In genomic region chr1:26158271-26159112, GRCh38 we compare ENCODE assay signal across 18 cellular contexts. TPM values are rescaled to one million over a fixed set of nuclear protein-coding genes. Genes with fewer than 3 reads are reported as not detected.
DNase-seq lines count a peak whose midpoint lies in the region; ATAC-seq and TF ChIP-seq lines count a peak whose summit lies in the region.
"Had no signal": no experiment of that assay in that cellular context is flagged by ENCODE, and none has a peak within 500 bp of the region (broad histone marks: within the 10 kb centered on the region; RNA-seq: fewer than 3 reads in every experiment).

FAM110D (plus strand) TSS chr1:26159079; CDS start chr1:26161292, 2,213 bp downstream.

- H2BK5ac ChIP-seq in IMR-90 (ENCODE audit: low read depth, low read length, poor library complexity, severe bottlenecking) (no peak within 1 kb of the TSS), mesenchymal stem cell (ENCODE audit: low read depth, low read length, poor library complexity, severe bottlenecking) (no peak within 1 kb of the TSS)

- peak within 1 kb of the TSS in 1 of 2 experiments; percentile 16 for H2BK12ac ChIP-seq in mesenchymal stem cell (ENCODE audit: low read length in 2 of 2)

- H3K4me1 ChIP-seq in IMR-90 (ENCODE audit: control insufficient read depth, insufficient read depth, low read length): peaks cover 4% of the 10 kb centered on the region
- H3K4me1 ChIP-seq in endodermal cell (ENCODE audit: control insufficient read depth, insufficient read depth, low read length): peaks cover 9% of the 10 kb centered on the region
- H3K4me1 ChIP-seq in mesenchymal stem cell (ENCODE audit: control insufficient read depth, insufficient read depth, low read depth, low read length): peaks cover 16% of the 10 kb centered on the region
- H3K4me1 ChIP-seq in suprapubic skin: peaks cover 14% of the 10 kb centered on the region

- H4K91ac ChIP-seq in IMR-90 (ENCODE audit: insufficient read depth, low read depth, low read length): no peak within 1 kb of the TSS
- H4K91ac ChIP-seq in mesenchymal stem cell (ENCODE audit: low read length): peak within 1 kb of the TSS; percentile 18

- H3K9me3 ChIP-seq in IMR-90 (ENCODE audit: control insufficient read depth, insufficient read depth, low read length) (no peaks in the 10 kb centered on the region), endodermal cell (ENCODE audit: control insufficient read depth, low read length) (no peaks in the 10 kb centered on the region), mesenchymal stem cell (ENCODE audit: control insufficient read depth, low read length) (no peaks in the 10 kb centered on the region), suprapubic skin (no peaks in the 10 kb centered on the region)

- TF ChIP-seq CTCF in IMR-90 (conservative IDR thresholded peaks at IDR 0.05; ENCODE audit: low read depth, low read length) (no peak), endodermal cell (conservative IDR thresholded peaks at IDR 0.05) (no peak), suprapubic skin (IDR thresholded peaks at IDR 0.05) (no peak)

- POLR2A ChIA-PET in IMR-90 (lab: Charles Lee; ENCODE audit: unreplicated experiment): no interaction called here

- H2AK9ac ChIP-seq in IMR-90 (replicated peaks; ENCODE audit: low read depth, low read length, poor library complexity): no peak within 1 kb of the TSS

- H3K4me1 Mint-ChIP-seq in endodermal cell: peaks cover 48% of the 10 kb centered on the region

- TF ChIP-seq EP300 in suprapubic skin (IDR thresholded peaks at IDR 0.05): no peak

- H3K9ac ChIP-seq in IMR-90 (ENCODE audit: low read depth, low read length) (no peak within 1 kb of the TSS), endodermal cell (ENCODE audit: extremely low read depth, low read length, poor library complexity, severe bottlenecking) (no peak within 1 kb of the TSS), mesenchymal stem cell (ENCODE audit: low read length) (no peak within 1 kb of the TSS)

- H4K20me1 ChIP-seq in IMR-90 (ENCODE audit: insufficient read depth, low read length): no peaks in the 10 kb centered on the region

- dilution Hi-C loops in IMR-90 (cut with HindIII; ENCODE audit: low sequenced_read_pairs, unreplicated experiment): no loop called here

- BruUV-seq in IMR-90 (replicated peaks; lab: Mats Ljungman, UMichigan): no TSS peak

- H2BK15ac ChIP-seq in IMR-90 (ENCODE audit: low read depth, low read length) (no peak within 1 kb of the TSS), mesenchymal stem cell (ENCODE audit: low read depth, poor library complexity, severe bottlenecking) (no peak within 1 kb of the TSS)

- no peak within 1 kb of the TSS for H2BK120ac ChIP-seq in IMR-90 (ENCODE audit: low read depth, low read length)
- peak within 1 kb of the TSS; percentile 13 for H2BK120ac ChIP-seq in mesenchymal stem cell (ENCODE audit: low read depth, low read length)

- H3K56ac ChIP-seq in IMR-90 (ENCODE audit: extremely low read depth, insufficient read depth, low read length): no peak within 1 kb of the TSS

- H3K27ac Mint-ChIP-seq in endodermal cell: no peak within 1 kb of the TSS
- H3K27ac Mint-ChIP-seq: activated CD8-positive, alpha-beta T cell treated with anti-CD3 and anti-CD28 coated beads for 36 hours; stimulated activated naive CD8-positive, alpha-beta T cell treated with anti-CD3 and anti-CD28 coated beads, Interleukin-15, Interleukin-2, amounts not matched to agents 100 ng/mL and 50 ng/mL, for 24 hours had no signal

- H3K36me3 ChIP-seq in IMR-90 (ENCODE audit: control insufficient read depth, insufficient read depth, low read length) (no peaks in the 10 kb centered on the region), endodermal cell (ENCODE audit: control insufficient read depth, insufficient read depth, low read length) (no peaks in the 10 kb centered on the region), mesenchymal stem cell (ENCODE audit: control insufficient read depth in 1 of 2, insufficient read depth in 2 of 2, low read depth in 1 of 2, low read length in 2 of 2) (no peaks in the 10 kb centered on the region), suprapubic skin (no peaks in the 10 kb centered on the region)

- ATAC-seq in IMR-90 (ENCODE audit: low read depth): no peak
- no peak for ATAC-seq in HG03571 (IDR thresholded peaks at IDR 0.05; ENCODE audit: unreplicated experiment)
- ATAC-seq: activated CD8-positive, alpha-beta T cell treated with anti-CD3 and anti-CD28 coated beads for 36 hours; K562 had no signal

- H2AK5ac ChIP-seq in IMR-90 (ENCODE audit: low read depth, low read length) (no peak within 1 kb of the TSS), mesenchymal stem cell (ENCODE audit: low read length, severe bottlenecking) (no peak within 1 kb of the TSS)

- H3K27me3 ChIP-seq in IMR-90 (ENCODE audit: control insufficient read depth, insufficient read depth, low read length) (peaks cover 47% of the 10 kb centered on the region), endodermal cell (ENCODE audit: control insufficient read depth, insufficient read depth, low read length, poor library complexity, severe bottlenecking) (peaks cover 59% of the 10 kb centered on the region), mesenchymal stem cell (ENCODE audit: control insufficient read depth in 1 of 2, insufficient read depth in 1 of 2, low read length in 2 of 2) (peaks cover 80 to 87% of the 10 kb centered on the region in 2 experiments), suprapubic skin (peaks cover 38% of the 10 kb centered on the region)

- DNase-seq in IMR-90: no peak
- DNase-seq in endodermal cell: peak; percentile 68
- no peak for DNase-seq in mesenchymal stem cell
- DNase-seq in suprapubic skin (ENCODE audit: low spot score in 2 of 2): peak in 1 of 2 donors; percentile 55
- no peak for DNase-seq in KBM-7
- DNase-seq in foreskin melanocyte: no peak
- no peak for DNase-seq in NCI-H748 (lab: John Stamatoyannopoulos, UW; ENCODE audit: unreplicated experiment)
- DNase-seq: activated CD8-positive, alpha-beta T cell treated with anti-CD3 and anti-CD28 coated beads for 36 hours; activated naive CD4-positive, alpha-beta T cell; erythroblast; NCI-H1694 treated with DMSO at 0.1 percent for 48 hours; NCI-H82; retina; SIG-M5 had no signal

- H3K4me3 Mint-ChIP-seq in endodermal cell: peak within 1 kb of the TSS; percentile 41
- H3K4me3 Mint-ChIP-seq: activated CD8-positive, alpha-beta T cell treated with anti-CD3 and anti-CD28 coated beads for 36 hours; stimulated activated naive CD8-positive, alpha-beta T cell treated with anti-CD3 and anti-CD28 coated beads, Interleukin-15, Interleukin-2, amounts not matched to agents 100 ng/mL and 50 ng/mL, for 24 hours had no signal

- H3K9me3 Mint-ChIP-seq in endodermal cell: no peaks in the 10 kb centered on the region
- H3K9me3 Mint-ChIP-seq: activated CD8-positive, alpha-beta T cell treated with anti-CD3 and anti-CD28 coated beads for 36 hours; stimulated activated naive CD8-positive, alpha-beta T cell treated with anti-CD3 and anti-CD28 coated beads, Interleukin-15, Interleukin-2, amounts not matched to agents 100 ng/mL and 50 ng/mL, for 24 hours had no signal

- H3K4ac ChIP-seq in IMR-90 (ENCODE audit: low read depth, low read length) (no peak within 1 kb of the TSS), mesenchymal stem cell (ENCODE audit: low read depth in 1 of 2, low read length in 2 of 2) (peak within 1 kb of the TSS; percentile 15 to 24)

- 100% methylated on average over 1 of the region's 8 CpGs; no CpG with 5 or more reads in 1 of the 2 experiments for WGBS in IMR-90 (ENCODE audit: extremely low coverage in 2 of 2, insufficient read length in 1 of 2), 2 experiments
- WGBS in endodermal cell (ENCODE audit: insufficient coverage in 1 of 2, insufficient read length in 1 of 2), 2 experiments: 59 to 100% methylated on average over 1 to 8 of the region's 8 CpGs
- 62% methylated on average over 8 of the region's 8 CpGs for WGBS in mesenchymal stem cell
- 54% methylated on average over 7 of the region's 8 CpGs for WGBS in suprapubic skin

- H4K8ac ChIP-seq in IMR-90 (ENCODE audit: low read depth in 2 of 2, low read length in 2 of 2): no peak within 1 kb of the TSS
- no peak within 1 kb of the TSS for H4K8ac ChIP-seq in mesenchymal stem cell (ENCODE audit: low read length)

- no peak within 1 kb of the TSS for H3K23ac ChIP-seq in IMR-90 (ENCODE audit: low read depth, low read length)
- H3K23ac ChIP-seq in mesenchymal stem cell (ENCODE audit: low read length in 2 of 2): peak within 1 kb of the TSS in 1 of 2 experiments; percentile 47

- CTCF ChIA-PET in IMR-90 (lab: Yijun Ruan, JAX): no interaction called here

- peak within 1 kb of the TSS; percentile 23 for H2AFZ ChIP-seq in IMR-90 (replicated peaks; ENCODE audit: low read length, poor library complexity)
- H2AFZ ChIP-seq in mesenchymal stem cell (ENCODE audit: low read depth, low read length): peak within 1 kb of the TSS; percentile 67

- H3K27ac ChIP-seq in IMR-90 (ENCODE audit: insufficient read depth, low read length) (no peak within 1 kb of the TSS), endodermal cell (ENCODE audit: low read depth, low read length) (no peak within 1 kb of the TSS), mesenchymal stem cell (ENCODE audit: low read length, poor library complexity, severe bottlenecking) (no peak within 1 kb of the TSS), suprapubic skin (no peak within 1 kb of the TSS)

- intact Hi-C loops in IMR-90 (cut with micrococcal nuclease): no loop called here

- H3K4me3 ChIP-seq in IMR-90 (ENCODE audit: insufficient read depth, low read depth, low read length): no peak within 1 kb of the TSS
- peak within 1 kb of the TSS; percentile 26 for H3K4me3 ChIP-seq in endodermal cell (ENCODE audit: low read length)
- no peak within 1 kb of the TSS for H3K4me3 ChIP-seq in mesenchymal stem cell (ENCODE audit: insufficient read depth in 1 of 2, low read depth in 1 of 2, low read length in 2 of 2)
- H3K4me3 ChIP-seq in suprapubic skin: peak within 1 kb of the TSS; percentile 65
- H3K4me3 ChIP-seq: K562 had no signal

- H3K36me3 Mint-ChIP-seq in endodermal cell (ENCODE audit: low read depth): no peaks in the 10 kb centered on the region

- H3K27me3 Mint-ChIP-seq in endodermal cell (ENCODE audit: insufficient read depth): peaks cover 78% of the 10 kb centered on the region

- no peak within 1 kb of the TSS for H3K18ac ChIP-seq in IMR-90 (ENCODE audit: low read depth, low read length)
- H3K18ac ChIP-seq in mesenchymal stem cell (ENCODE audit: low read depth in 1 of 2, low read length in 2 of 2): peak within 1 kb of the TSS in 1 of 2 experiments; percentile 21

- in situ Hi-C loops in IMR-90 (cut with MboI; ENCODE audit: low sequenced_read_pairs): no loop called here
- in situ Hi-C loops in KBM-7 (cut with MboI; ENCODE audit: low pct_unique_long_range_greater_than_20kb, low sequenced_read_pairs): no loop called here

- H3K4me2 ChIP-seq in IMR-90 (ENCODE audit: low read depth, low read length) (no peak within 1 kb of the TSS), mesenchymal stem cell (ENCODE audit: low read length, poor library complexity, severe bottlenecking) (no peak within 1 kb of the TSS)

- no peak within 1 kb of the TSS for H4K5ac ChIP-seq in IMR-90 (ENCODE audit: low read depth, low read length)

- no peak within 1 kb of the TSS for H3K14ac ChIP-seq in IMR-90 (replicated peaks; ENCODE audit: low read depth, low read length)
- H3K14ac ChIP-seq in mesenchymal stem cell (ENCODE audit: low read length in 2 of 2): no peak within 1 kb of the TSS

- no peak within 1 kb of the TSS for H2BK20ac ChIP-seq in IMR-90 (ENCODE audit: low read depth, low read length)

- H3K9me1 ChIP-seq in IMR-90 (ENCODE audit: insufficient read depth, low read length): no peaks in the 10 kb centered on the region

- TF ChIP-seq RAD21 in IMR-90 (IDR thresholded peaks at IDR 0.05; ENCODE audit: low read length): no peak

- TF ChIP-seq POLR2A in IMR-90 (IDR thresholded peaks at IDR 0.05; ENCODE audit: low read depth, low read length): no peak
- TF ChIP-seq POLR2A in suprapubic skin (IDR thresholded peaks at IDR 0.05): no peak

- H3K79me1 ChIP-seq in IMR-90 (ENCODE audit: low read depth in 1 of 2, low read length in 2 of 2) (no peaks in the 10 kb centered on the region), mesenchymal stem cell (replicated peaks; ENCODE audit: low read length, poor library complexity, severe bottlenecking) (no peaks in the 10 kb centered on the region)

RNA-seq across cellular contexts. Expression of gene FAM110D, which starts in this region (rescaled TPM):
- total RNA-seq in IMR-90 (2012; rRNA removed) (not detected in 2 replicates), endodermal cell (1 to 10 TPM in 1 of 2 donors, under 1 TPM in 1; 0.38 to 1.1 TPM), suprapubic skin (1 to 10 TPM; 2.4 to 3.6 (median 2.7) TPM)
- not detected in 2 replicates for polyA plus RNA-seq in IMR-90 (2012; rRNA removed)
- polyA plus RNA-seq in IMR-90 (2012; cell fraction: cytosol; rRNA removed): 0.03 TPM in 1 of 2 replicates, not detected in the other
- polyA plus RNA-seq in IMR-90 (2012; cell fraction: nucleus; rRNA removed; ENCODE audit: low replicate concordance): 0.03 TPM in 1 of 2 replicates, not detected in the other
- polyA plus RNA-seq in endodermal cell (2013, experiment 1 of 2): 0.82 TPM
- polyA plus RNA-seq in endodermal cell (2013, experiment 2 of 2): 0.91 TPM
- polyA plus RNA-seq in mesenchymal stem cell (2013, experiment 1 of 2): 0.06 TPM
- polyA plus RNA-seq in mesenchymal stem cell (2013, experiment 2 of 2): 0.05 TPM
- total RNA-seq: activated CD8-positive, alpha-beta T cell treated with anti-CD3 and anti-CD28 coated beads for 36 hours; bronchial epithelial cell had no signal

Comparison
In these comparisons a context has a peak if more than half of its experiments do, and no peak if none do; other contexts are left out.
1. H3K4me3 ChIP-seq: peak in endodermal cell (single experiment) and suprapubic skin (single experiment); none in IMR-90 (single experiment) and mesenchymal stem cell (0 of 2).